Comparison of ENCODE assay signal across 1 cellular context in the genomic region with DNA sequence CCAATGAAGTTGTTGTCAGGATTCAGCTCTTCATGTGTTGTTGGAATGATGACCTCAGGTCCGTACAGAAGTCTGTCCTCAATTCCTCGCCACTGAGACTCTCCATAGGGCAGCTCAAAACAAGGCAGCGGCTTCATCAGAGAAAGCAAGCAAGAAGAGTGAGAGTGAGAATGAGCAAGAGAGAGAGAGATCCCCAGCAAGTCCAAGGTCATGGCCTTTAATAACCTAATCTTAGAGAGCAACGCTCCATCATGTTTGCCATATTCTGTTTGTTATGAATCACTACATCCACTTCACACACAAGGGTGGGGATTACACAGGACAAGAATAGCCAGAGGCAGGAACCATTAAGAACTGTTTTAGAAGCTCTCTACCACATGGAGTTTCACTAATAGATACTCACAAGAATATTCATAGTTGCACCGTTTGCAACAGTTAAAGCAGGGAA.
A peak's percentile ranks its signal among the peaks of the same experiment; 100 is the strongest.
TF ChIP-seq lines count a peak whose summit lies in the region.

No MANE protein-coding gene starts in this region.

TF ChIP-seq in HepG2, 621 proteins besides CTCF, POLR2A, EP300 and RAD21:
- no peak for TF ChIP-seq NFE2L2 (IDR thresholded peaks at IDR 0.05; ENCODE audit: low read length)
- peak; percentile 72; the same call in 1 of the 2 replicates for TF ChIP-seq TBX3 (IDR thresholded peaks at IDR 0.05; ENCODE audit: borderline replicate concordance)
- TF ChIP-seq, protein P1, sequence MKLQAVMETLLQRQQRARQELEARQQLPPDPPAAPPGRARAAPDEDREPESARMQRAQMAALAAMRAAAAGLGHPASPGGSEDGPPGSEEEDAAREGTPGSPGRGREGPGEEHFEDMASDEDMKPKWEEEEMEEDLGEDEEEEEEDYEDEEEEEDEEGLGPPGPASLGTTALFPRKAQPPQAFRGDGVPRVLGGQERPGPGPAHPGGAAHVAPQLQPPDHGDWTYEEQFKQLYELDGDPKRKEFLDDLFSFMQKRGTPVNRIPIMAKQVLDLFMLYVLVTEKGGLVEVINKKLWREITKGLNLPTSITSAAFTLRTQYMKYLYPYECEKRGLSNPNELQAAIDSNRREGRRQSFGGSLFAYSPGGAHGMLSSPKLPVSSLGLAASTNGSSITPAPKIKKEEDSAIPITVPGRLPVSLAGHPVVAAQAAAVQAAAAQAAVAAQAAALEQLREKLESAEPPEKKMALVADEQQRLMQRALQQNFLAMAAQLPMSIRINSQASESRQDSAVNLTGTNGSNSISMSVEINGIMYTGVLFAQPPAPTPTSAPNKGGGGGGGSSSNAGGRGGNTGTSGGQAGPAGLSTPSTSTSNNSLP (IDR thresholded peaks at IDR 0.05; ENCODE audit: low read depth, low read length): peak; percentile 33; the same call in 1 of the 2 replicates
- TF ChIP-seq TBL1XR1 (IDR thresholded peaks at IDR 0.05; ENCODE audit: borderline replicate concordance, low read length, partially characterized antibody): peak; percentile 76
- TF ChIP-seq, protein P2, sequence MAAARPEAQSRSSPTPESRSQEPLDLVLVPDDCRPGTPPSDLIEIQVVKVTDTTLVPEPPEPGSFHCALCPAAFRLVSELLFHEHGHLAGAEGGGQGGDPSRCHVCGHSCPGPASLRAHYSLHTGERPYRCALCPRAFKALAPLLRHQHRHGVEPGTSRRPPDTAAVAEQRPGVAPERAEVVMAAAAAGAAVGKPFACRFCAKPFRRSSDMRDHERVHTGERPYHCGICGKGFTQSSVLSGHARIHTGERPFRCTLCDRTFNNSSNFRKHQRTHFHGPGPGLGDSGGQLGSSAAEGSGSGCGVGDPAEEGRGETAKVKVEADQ (CRISPR knock-in tag; IDR thresholded peaks at IDR 0.05; ENCODE audit: borderline replicate concordance): no peak
- TF ChIP-seq ZNF775 (CRISPR knock-in tag; IDR thresholded peaks at IDR 0.05; ENCODE audit: borderline replicate concordance): no peak
- TF ChIP-seq HMG20A (CRISPR knock-in tag; IDR thresholded peaks at IDR 0.05; ENCODE audit: borderline replicate concordance): peak; percentile 69; the same call in 1 of the 2 replicates
- no peak for TF ChIP-seq NFE2 (CRISPR knock-in tag; IDR thresholded peaks at IDR 0.05)
- TF ChIP-seq RXRB (CRISPR knock-in tag; IDR thresholded peaks at IDR 0.05; ENCODE audit: borderline replicate concordance): peak; percentile 35; the same call in 1 of the 2 replicates
- TF ChIP-seq SOX13 (IDR thresholded peaks at IDR 0.05): no peak
- peak in 1 of 2 experiments; percentile 25; a peak in 1 of 4 replicates for TF ChIP-seq SOX13 (CRISPR knock-in tag; conservative IDR thresholded peaks at IDR 0.05 in 1 of 2, IDR thresholded peaks at IDR 0.05 in 1 of 2)
- no peak for TF ChIP-seq TARDBP (CRISPR knock-in tag; IDR thresholded peaks at IDR 0.05)
- no peak for TF ChIP-seq NCOA2 (CRISPR knock-in tag; IDR thresholded peaks at IDR 0.05)
- peak; percentile 59 for TF ChIP-seq ARID5B (CRISPR knock-in tag; IDR thresholded peaks at IDR 0.05)
- peak; percentile 29; the same call in 1 of the 2 replicates for TF ChIP-seq TCF7 (IDR thresholded peaks at IDR 0.05; ENCODE audit: low read depth)
- no peak for TF ChIP-seq NFKB2 (CRISPR knock-in tag; IDR thresholded peaks at IDR 0.05; ENCODE audit: borderline replicate concordance)
- TF ChIP-seq SKI (IDR thresholded peaks at IDR 0.05; ENCODE audit: partially characterized antibody): peak; percentile 59
- no peak for TF ChIP-seq ZBTB49 (CRISPR knock-in tag; IDR thresholded peaks at IDR 0.05; ENCODE audit: borderline replicate concordance)
- peak; percentile 89 for TF ChIP-seq BCL6 (CRISPR knock-in tag; IDR thresholded peaks at IDR 0.05)
- peak; percentile 12; the same call in 1 of the 2 replicates for TF ChIP-seq FOXA3 (CRISPR knock-in tag; IDR thresholded peaks at IDR 0.05)
- 0 out of 2 replicates have a peak, but pooled peaks have one; percentile 18 for TF ChIP-seq HHEX (CRISPR knock-in tag; IDR thresholded peaks at IDR 0.05)
- TF ChIP-seq NR2F6 (IDR thresholded peaks at IDR 0.05): peak; percentile 21; the same call in 1 of the 2 replicates
- TF ChIP-seq NR2F6 (CRISPR knock-in tag; IDR thresholded peaks at IDR 0.05): no peak
- TF ChIP-seq GATAD2A (CRISPR knock-in tag; IDR thresholded peaks at IDR 0.05): 0 out of 2 replicates have a peak, but pooled peaks have one; percentile 13
- peak; percentile 73 for TF ChIP-seq RARA (CRISPR knock-in tag; IDR thresholded peaks at IDR 0.05)
- TF ChIP-seq KAT8 (CRISPR knock-in tag; IDR thresholded peaks at IDR 0.05): no peak
- TF ChIP-seq HES4 (CRISPR knock-in tag; IDR thresholded peaks at IDR 0.05; ENCODE audit: borderline replicate concordance): no peak
- TF ChIP-seq ZNF343 (CRISPR knock-in tag; IDR thresholded peaks at IDR 0.05): no peak
- TF ChIP-seq NR2F1 (CRISPR knock-in tag; IDR thresholded peaks at IDR 0.05): peak; percentile 27 to 68; a peak in 2 of 4 replicates
- peak; percentile 81 for TF ChIP-seq FOSL2 (CRISPR knock-in tag; IDR thresholded peaks at IDR 0.05)
- TF ChIP-seq, protein P3, sequence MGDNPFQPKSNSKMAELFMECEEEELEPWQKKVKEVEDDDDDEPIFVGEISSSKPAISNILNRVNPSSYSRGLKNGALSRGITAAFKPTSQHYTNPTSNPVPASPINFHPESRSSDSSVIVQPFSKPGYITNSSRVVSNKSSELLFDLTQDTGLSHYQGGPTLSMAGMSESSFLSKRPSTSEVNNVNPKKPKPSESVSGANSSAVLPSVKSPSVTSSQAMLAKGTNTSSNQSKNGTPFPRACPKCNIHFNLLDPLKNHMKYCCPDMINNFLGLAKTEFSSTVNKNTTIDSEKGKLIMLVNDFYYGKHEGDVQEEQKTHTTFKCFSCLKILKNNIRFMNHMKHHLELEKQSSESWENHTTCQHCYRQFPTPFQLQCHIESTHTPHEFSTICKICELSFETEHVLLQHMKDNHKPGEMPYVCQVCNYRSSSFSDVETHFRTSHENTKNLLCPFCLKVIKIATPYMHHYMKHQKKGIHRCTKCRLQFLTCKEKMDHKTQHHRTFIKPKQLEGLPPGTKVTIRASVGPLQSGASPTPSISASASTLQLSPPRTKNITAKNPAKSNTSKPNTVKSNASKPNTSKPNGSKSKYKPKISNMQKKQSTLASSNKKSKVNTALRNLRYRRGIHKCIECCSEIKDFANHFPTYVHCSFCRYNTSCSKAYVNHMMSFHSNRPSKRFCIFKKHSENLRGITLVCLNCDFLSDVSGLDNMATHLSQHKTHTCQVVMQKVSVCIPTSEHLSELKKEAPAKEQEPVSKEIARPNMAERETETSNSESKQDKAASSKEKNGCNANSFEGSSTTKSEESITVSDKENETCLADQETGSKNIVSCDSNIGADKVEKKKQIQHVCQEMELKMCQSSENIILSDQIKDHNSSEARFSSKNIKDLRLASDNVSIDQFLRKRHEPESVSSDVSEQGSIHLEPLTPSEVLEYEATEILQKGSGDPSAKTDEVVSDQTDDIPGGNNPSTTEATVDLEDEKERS (CRISPR knock-in tag; IDR thresholded peaks at IDR 0.05): no peak
- TF ChIP-seq, protein P4, sequence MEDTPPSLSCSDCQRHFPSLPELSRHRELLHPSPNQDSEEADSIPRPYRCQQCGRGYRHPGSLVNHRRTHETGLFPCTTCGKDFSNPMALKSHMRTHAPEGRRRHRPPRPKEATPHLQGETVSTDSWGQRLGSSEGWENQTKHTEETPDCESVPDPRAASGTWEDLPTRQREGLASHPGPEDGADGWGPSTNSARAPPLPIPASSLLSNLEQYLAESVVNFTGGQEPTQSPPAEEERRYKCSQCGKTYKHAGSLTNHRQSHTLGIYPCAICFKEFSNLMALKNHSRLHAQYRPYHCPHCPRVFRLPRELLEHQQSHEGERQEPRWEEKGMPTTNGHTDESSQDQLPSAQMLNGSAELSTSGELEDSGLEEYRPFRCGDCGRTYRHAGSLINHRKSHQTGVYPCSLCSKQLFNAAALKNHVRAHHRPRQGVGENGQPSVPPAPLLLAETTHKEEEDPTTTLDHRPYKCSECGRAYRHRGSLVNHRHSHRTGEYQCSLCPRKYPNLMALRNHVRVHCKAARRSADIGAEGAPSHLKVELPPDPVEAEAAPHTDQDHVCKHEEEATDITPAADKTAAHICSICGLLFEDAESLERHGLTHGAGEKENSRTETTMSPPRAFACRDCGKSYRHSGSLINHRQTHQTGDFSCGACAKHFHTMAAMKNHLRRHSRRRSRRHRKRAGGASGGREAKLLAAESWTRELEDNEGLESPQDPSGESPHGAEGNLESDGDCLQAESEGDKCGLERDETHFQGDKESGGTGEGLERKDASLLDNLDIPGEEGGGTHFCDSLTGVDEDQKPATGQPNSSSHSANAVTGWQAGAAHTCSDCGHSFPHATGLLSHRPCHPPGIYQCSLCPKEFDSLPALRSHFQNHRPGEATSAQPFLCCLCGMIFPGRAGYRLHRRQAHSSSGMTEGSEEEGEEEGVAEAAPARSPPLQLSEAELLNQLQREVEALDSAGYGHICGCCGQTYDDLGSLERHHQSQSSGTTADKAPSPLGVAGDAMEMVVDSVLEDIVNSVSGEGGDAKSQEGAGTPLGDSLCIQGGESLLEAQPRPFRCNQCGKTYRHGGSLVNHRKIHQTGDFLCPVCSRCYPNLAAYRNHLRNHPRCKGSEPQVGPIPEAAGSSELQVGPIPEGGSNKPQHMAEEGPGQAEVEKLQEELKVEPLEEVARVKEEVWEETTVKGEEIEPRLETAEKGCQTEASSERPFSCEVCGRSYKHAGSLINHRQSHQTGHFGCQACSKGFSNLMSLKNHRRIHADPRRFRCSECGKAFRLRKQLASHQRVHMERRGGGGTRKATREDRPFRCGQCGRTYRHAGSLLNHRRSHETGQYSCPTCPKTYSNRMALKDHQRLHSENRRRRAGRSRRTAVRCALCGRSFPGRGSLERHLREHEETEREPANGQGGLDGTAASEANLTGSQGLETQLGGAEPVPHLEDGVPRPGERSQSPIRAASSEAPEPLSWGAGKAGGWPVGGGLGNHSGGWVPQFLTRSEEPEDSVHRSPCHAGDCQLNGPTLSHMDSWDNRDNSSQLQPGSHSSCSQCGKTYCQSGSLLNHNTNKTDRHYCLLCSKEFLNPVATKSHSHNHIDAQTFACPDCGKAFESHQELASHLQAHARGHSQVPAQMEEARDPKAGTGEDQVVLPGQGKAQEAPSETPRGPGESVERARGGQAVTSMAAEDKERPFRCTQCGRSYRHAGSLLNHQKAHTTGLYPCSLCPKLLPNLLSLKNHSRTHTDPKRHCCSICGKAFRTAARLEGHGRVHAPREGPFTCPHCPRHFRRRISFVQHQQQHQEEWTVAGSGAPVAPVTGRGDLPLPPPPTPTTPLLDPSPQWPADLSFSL (CRISPR knock-in tag; IDR thresholded peaks at IDR 0.05): no peak
